1 cellular context compared by ENCODE assay signal in the genomic region with DNA sequence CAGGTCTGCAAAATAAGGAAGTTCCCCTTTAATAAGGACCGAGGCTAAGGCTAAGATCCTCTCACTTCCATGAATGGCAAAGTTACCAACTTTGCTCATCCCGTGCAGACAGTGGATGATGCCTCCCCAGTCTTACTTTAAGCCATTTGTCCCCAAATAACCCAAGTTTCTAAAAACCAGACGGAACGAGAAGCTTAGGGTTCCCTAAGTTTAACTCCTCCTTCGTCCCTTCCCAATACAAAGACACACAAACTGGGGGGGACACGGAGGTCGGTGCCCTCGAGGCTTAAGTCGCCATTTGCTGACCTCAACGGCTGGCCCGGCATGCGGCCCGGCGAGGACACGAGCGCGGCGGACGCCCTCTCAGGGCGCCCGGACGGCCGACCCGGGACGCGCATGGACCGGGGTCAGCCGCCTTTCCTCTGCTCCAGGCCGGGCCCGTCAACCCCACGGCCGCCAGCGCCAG.
TF ChIP-seq lines count a peak whose summit lies in the region.

No MANE protein-coding gene starts in this region.

TF ChIP-seq in HepG2, 621 proteins besides CTCF, POLR2A, EP300 and RAD21 (continued from another document and continues in another):
- TF ChIP-seq, protein P1, sequence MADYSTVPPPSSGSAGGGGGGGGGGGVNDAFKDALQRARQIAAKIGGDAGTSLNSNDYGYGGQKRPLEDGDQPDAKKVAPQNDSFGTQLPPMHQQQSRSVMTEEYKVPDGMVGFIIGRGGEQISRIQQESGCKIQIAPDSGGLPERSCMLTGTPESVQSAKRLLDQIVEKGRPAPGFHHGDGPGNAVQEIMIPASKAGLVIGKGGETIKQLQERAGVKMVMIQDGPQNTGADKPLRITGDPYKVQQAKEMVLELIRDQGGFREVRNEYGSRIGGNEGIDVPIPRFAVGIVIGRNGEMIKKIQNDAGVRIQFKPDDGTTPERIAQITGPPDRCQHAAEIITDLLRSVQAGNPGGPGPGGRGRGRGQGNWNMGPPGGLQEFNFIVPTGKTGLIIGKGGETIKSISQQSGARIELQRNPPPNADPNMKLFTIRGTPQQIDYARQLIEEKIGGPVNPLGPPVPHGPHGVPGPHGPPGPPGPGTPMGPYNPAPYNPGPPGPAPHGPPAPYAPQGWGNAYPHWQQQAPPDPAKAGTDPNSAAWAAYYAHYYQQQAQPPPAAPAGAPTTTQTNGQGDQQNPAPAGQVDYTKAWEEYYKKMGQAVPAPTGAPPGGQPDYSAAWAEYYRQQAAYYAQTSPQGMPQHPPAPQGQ (CRISPR knock-in tag; IDR thresholded peaks at IDR 0.05; ENCODE audit: borderline replicate concordance): no peak
- TF ChIP-seq HNRNPLL (IDR thresholded peaks at IDR 0.05; ENCODE audit: low read depth, low read length, poor library complexity, severe bottlenecking) (no peak), YY1 (IDR thresholded peaks at IDR 0.05; ENCODE audit: insufficient read depth, insufficient replicate concordance, low read depth, low read length) (no peak), HOXA3 (CRISPR knock-in tag; IDR thresholded peaks at IDR 0.05) (no peak), EED (CRISPR knock-in tag; IDR thresholded peaks at IDR 0.05) (no peak), ZNF20 (CRISPR knock-in tag; IDR thresholded peaks at IDR 0.05) (no peak), ZC3H13 (CRISPR knock-in tag; IDR thresholded peaks at IDR 0.05) (no peak), ZNF564 (CRISPR knock-in tag; IDR thresholded peaks at IDR 0.05) (no peak), POGZ (CRISPR knock-in tag; IDR thresholded peaks at IDR 0.05) (no peak; the same call in 1 of the 2 replicates), ZNF670 (CRISPR knock-in tag; IDR thresholded peaks at IDR 0.05; ENCODE audit: borderline replicate concordance) (no peak; the same call in 1 of the 2 replicates), EZH2 (conservative IDR thresholded peaks at IDR 0.05; ENCODE audit: low read depth, low read length) (no peak), ZNF431 (CRISPR knock-in tag; IDR thresholded peaks at IDR 0.05; ENCODE audit: borderline replicate concordance, low read depth) (no peak), KDM3A (CRISPR knock-in tag; IDR thresholded peaks at IDR 0.05; ENCODE audit: low read depth) (no peak), AKAP8 (CRISPR knock-in tag; IDR thresholded peaks at IDR 0.05) (no peak; the same call in 1 of the 2 replicates), ZSCAN9 (CRISPR knock-in tag; IDR thresholded peaks at IDR 0.05; ENCODE audit: borderline replicate concordance) (no peak; the same call in 1 of the 2 replicates), ZNF775 (CRISPR knock-in tag; IDR thresholded peaks at IDR 0.05; ENCODE audit: borderline replicate concordance) (no peak), ZNF251 (CRISPR knock-in tag; IDR thresholded peaks at IDR 0.05) (no peak), CREB1 (IDR thresholded peaks at IDR 0.05) (no peak), CREB1 (CRISPR knock-in tag; IDR thresholded peaks at IDR 0.05) (no peak), SMARCE1 (IDR thresholded peaks at IDR 0.05; ENCODE audit: borderline replicate concordance) (no peak), ZNF430 (CRISPR knock-in tag; IDR thresholded peaks at IDR 0.05) (peak; percentile 65; the same call in 1 of the 2 replicates), STAT5B (CRISPR knock-in tag; IDR thresholded peaks at IDR 0.05) (peak; percentile 70; the same call in 1 of the 2 replicates), TMF1 (CRISPR knock-in tag; IDR thresholded peaks at IDR 0.05; ENCODE audit: low read depth) (no peak), TBX3 (IDR thresholded peaks at IDR 0.05; ENCODE audit: borderline replicate concordance) (no peak), YEATS4 (CRISPR knock-in tag; IDR thresholded peaks at IDR 0.05; ENCODE audit: borderline replicate concordance) (no peak; the same call in 1 of the 2 replicates), TCF12 (IDR thresholded peaks at IDR 0.05) (no peak), TCF12 (CRISPR knock-in tag; IDR thresholded peaks at IDR 0.05) (no peak), ZNF75D (CRISPR knock-in tag; IDR thresholded peaks at IDR 0.05; ENCODE audit: borderline replicate concordance) (0 out of 2 replicates have a peak, but pooled peaks have one; percentile 58), ZNF335 (CRISPR knock-in tag; IDR thresholded peaks at IDR 0.05) (no peak), ATF1 (CRISPR knock-in tag; IDR thresholded peaks at IDR 0.05) (no peak), ZNF17 (CRISPR knock-in tag; IDR thresholded peaks at IDR 0.05) (no peak), ZNF709 (CRISPR knock-in tag; IDR thresholded peaks at IDR 0.05) (no peak; the same call in none of the 2 replicates), KDM5B (CRISPR knock-in tag; IDR thresholded peaks at IDR 0.05; ENCODE audit: borderline replicate concordance) (no peak), HNF4G (IDR thresholded peaks at IDR 0.05; ENCODE audit: borderline replicate concordance, low read depth, low read length) (no peak), HNF4G (CRISPR knock-in tag; IDR thresholded peaks at IDR 0.05; ENCODE audit: borderline replicate concordance, low read depth) (no peak), HNRNPH1 (optimal IDR thresholded peaks at IDR 0.05; ENCODE audit: low read depth, low read length) (no peak), AHR (CRISPR knock-in tag; IDR thresholded peaks at IDR 0.05) (no peak), SMC3 (IDR thresholded peaks at IDR 0.05; ENCODE audit: low read length) (no peak), NFIC (IDR thresholded peaks at IDR 0.05; ENCODE audit: low read length) (no peak), ZNF441 (CRISPR knock-in tag; IDR thresholded peaks at IDR 0.05; ENCODE audit: borderline replicate concordance) (no peak), U2AF2 (IDR thresholded peaks at IDR 0.05; ENCODE audit: low read depth, low read length) (no peak), PRMT3 (CRISPR knock-in tag; IDR thresholded peaks at IDR 0.05; ENCODE audit: borderline replicate concordance, low read depth) (no peak), PHF5A (CRISPR knock-in tag; IDR thresholded peaks at IDR 0.05; ENCODE audit: low read depth, unreplicated experiment) (no peak), SIN3B (IDR thresholded peaks at IDR 0.05; ENCODE audit: low read length) (no peak), ZNF7 (CRISPR knock-in tag; IDR thresholded peaks at IDR 0.05) (no peak), ZSCAN29 (CRISPR knock-in tag; conservative IDR thresholded peaks at IDR 0.05) (no peak; the same call in 1 of the 2 replicates)
- TF ChIP-seq, protein P2, sequence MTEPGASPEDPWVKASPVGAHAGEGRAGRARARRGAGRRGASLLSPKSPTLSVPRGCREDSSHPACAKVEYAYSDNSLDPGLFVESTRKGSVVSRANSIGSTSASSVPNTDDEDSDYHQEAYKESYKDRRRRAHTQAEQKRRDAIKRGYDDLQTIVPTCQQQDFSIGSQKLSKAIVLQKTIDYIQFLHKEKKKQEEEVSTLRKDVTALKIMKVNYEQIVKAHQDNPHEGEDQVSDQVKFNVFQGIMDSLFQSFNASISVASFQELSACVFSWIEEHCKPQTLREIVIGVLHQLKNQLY (CRISPR knock-in tag; IDR thresholded peaks at IDR 0.05): no peak
- TF ChIP-seq, protein P3, sequence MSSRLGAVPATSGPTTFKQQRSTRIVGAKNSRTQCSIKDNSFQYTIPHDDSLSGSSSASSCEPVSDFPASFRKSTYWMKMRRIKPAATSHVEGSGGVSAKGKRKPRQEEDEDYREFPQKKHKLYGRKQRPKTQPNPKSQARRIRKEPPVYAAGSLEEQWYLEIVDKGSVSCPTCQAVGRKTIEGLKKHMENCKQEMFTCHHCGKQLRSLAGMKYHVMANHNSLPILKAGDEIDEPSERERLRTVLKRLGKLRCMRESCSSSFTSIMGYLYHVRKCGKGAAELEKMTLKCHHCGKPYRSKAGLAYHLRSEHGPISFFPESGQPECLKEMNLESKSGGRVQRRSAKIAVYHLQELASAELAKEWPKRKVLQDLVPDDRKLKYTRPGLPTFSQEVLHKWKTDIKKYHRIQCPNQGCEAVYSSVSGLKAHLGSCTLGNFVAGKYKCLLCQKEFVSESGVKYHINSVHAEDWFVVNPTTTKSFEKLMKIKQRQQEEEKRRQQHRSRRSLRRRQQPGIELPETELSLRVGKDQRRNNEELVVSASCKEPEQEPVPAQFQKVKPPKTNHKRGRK (CRISPR knock-in tag; IDR thresholded peaks at IDR 0.05): no peak
- TF ChIP-seq, protein P4, sequence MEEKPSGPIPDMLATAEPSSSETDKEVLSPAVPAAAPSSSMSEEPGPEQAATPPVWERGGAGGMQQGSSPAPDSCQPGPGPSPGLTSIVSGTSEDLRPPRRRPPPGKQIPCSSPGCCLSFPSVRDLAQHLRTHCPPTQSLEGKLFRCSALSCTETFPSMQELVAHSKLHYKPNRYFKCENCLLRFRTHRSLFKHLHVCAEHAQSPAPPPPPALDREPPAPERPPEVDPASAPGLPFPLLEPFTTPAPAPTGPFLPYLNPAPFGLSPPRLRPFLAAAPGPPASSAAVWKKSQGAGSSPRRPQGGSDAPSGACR (CRISPR knock-in tag; IDR thresholded peaks at IDR 0.05): no peak
- TF ChIP-seq, protein P5, sequence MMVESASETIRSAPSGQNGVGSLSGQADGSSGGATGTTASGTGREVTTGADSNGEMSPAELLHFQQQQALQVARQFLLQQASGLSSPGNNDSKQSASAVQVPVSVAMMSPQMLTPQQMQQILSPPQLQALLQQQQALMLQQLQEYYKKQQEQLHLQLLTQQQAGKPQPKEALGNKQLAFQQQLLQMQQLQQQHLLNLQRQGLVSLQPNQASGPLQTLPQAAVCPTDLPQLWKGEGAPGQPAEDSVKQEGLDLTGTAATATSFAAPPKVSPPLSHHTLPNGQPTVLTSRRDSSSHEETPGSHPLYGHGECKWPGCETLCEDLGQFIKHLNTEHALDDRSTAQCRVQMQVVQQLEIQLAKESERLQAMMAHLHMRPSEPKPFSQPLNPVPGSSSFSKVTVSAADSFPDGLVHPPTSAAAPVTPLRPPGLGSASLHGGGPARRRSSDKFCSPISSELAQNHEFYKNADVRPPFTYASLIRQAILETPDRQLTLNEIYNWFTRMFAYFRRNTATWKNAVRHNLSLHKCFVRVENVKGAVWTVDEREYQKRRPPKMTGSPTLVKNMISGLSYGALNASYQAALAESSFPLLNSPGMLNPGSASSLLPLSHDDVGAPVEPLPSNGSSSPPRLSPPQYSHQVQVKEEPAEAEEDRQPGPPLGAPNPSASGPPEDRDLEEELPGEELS (CRISPR knock-in tag; IDR thresholded peaks at IDR 0.05): no peak; the same call in 1 of the 2 replicates
- TF ChIP-seq, protein P6, sequence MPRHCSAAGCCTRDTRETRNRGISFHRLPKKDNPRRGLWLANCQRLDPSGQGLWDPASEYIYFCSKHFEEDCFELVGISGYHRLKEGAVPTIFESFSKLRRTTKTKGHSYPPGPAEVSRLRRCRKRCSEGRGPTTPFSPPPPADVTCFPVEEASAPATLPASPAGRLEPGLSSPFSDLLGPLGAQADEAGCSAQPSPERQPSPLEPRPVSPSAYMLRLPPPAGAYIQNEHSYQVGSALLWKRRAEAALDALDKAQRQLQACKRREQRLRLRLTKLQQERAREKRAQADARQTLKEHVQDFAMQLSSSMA (CRISPR knock-in tag; IDR thresholded peaks at IDR 0.05): no peak
- TF ChIP-seq, protein P7, sequence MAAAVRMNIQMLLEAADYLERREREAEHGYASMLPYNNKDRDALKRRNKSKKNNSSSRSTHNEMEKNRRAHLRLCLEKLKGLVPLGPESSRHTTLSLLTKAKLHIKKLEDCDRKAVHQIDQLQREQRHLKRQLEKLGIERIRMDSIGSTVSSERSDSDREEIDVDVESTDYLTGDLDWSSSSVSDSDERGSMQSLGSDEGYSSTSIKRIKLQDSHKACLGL (CRISPR knock-in tag; IDR thresholded peaks at IDR 0.05): no peak; the same call in 1 of the 2 replicates
- TF ChIP-seq, protein P8, sequence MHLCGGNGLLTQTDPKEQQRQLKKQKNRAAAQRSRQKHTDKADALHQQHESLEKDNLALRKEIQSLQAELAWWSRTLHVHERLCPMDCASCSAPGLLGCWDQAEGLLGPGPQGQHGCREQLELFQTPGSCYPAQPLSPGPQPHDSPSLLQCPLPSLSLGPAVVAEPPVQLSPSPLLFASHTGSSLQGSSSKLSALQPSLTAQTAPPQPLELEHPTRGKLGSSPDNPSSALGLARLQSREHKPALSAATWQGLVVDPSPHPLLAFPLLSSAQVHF (CRISPR knock-in tag; IDR thresholded peaks at IDR 0.05): no peak
- TF ChIP-seq, protein P9, sequence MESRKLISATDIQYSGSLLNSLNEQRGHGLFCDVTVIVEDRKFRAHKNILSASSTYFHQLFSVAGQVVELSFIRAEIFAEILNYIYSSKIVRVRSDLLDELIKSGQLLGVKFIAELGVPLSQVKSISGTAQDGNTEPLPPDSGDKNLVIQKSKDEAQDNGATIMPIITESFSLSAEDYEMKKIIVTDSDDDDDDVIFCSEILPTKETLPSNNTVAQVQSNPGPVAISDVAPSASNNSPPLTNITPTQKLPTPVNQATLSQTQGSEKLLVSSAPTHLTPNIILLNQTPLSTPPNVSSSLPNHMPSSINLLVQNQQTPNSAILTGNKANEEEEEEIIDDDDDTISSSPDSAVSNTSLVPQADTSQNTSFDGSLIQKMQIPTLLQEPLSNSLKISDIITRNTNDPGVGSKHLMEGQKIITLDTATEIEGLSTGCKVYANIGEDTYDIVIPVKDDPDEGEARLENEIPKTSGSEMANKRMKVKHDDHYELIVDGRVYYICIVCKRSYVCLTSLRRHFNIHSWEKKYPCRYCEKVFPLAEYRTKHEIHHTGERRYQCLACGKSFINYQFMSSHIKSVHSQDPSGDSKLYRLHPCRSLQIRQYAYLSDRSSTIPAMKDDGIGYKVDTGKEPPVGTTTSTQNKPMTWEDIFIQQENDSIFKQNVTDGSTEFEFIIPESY (CRISPR knock-in tag; IDR thresholded peaks at IDR 0.05): no peak
- TF ChIP-seq, protein P10, sequence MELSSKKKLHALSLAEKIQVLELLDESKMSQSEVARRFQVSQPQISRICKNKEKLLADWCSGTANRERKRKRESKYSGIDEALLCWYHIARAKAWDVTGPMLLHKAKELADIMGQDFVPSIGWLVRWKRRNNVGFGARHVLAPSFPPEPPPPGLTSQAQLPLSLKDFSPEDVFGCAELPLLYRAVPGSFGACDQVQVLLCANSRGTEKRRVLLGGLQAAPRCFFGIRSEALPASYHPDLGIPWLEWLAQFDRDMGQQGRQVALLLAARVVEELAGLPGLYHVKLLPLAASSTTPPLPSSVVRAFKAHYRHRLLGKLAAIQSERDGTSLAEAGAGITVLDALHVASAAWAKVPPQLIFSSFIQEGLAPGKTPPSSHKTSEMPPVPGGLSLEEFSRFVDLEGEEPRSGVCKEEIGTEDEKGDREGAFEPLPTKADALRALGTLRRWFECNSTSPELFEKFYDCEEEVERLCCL (CRISPR knock-in tag; IDR thresholded peaks at IDR 0.05; ENCODE audit: borderline replicate concordance): no peak
- TF ChIP-seq, protein P11, sequence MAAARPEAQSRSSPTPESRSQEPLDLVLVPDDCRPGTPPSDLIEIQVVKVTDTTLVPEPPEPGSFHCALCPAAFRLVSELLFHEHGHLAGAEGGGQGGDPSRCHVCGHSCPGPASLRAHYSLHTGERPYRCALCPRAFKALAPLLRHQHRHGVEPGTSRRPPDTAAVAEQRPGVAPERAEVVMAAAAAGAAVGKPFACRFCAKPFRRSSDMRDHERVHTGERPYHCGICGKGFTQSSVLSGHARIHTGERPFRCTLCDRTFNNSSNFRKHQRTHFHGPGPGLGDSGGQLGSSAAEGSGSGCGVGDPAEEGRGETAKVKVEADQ (CRISPR knock-in tag; IDR thresholded peaks at IDR 0.05; ENCODE audit: borderline replicate concordance): no peak
